In the genomic region with DNA sequence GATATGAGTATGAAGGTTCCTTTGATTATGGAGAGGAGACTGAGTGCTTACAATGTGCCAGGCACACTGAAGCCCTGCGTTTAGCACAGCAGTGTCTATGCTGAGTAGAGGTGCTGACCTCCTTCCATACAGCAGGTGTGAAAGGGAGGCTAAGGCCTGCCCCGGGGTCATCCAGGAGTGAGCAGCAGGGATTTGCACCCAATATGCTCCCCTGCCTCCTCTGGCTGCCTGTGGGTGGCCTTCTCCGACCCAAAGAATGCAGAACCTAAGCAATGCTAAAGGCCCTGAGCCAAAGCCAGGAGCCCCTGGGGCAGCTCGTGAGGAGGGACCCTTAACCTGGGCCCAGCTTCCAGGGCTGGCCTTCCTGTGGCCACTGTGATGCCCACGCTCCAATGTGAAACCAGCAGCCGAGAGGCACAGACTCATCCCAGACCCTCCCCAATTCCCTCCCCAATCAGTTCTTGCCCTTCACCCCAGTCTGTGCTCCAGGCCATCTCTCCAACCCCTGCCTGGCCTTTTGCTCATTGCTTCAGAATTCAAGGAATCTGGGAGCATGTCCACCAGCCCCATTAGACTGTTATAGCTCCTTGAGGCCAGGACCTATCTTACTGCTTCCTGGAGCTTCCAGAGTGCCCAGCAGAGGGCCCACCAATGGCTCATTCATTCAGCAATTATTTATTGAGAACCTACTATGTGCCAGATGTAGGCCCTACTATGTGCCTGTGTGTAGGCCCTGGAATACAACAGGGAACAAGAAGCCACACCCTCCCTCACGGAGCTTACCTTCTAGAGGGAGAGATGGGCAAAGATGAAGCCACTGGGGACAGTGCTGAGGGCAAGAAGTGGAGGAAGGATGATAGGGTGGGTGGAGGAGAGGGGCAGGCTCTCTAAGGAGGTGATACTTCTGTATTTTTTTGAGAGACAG, we compare ENCODE assay signal across 1 cellular context.
TF ChIP-seq lines count a peak whose summit lies in the region.

No MANE protein-coding gene starts in this region.

TF ChIP-seq in IMR-90, 13 proteins besides CTCF, POLR2A, EP300 and RAD21:
- TF ChIP-seq BHLHE40 (IDR thresholded peaks at IDR 0.05; ENCODE audit: low read depth, low read length): no peak
- no peak for TF ChIP-seq CEBPB (IDR thresholded peaks at IDR 0.05; ENCODE audit: low read depth, low read length)
- TF ChIP-seq MXI1 (IDR thresholded peaks at IDR 0.05; ENCODE audit: borderline replicate concordance, low read depth, low read length): no peak
- TF ChIP-seq MAFK (IDR thresholded peaks at IDR 0.05; ENCODE audit: low read depth, low read length): no peak
- TF ChIP-seq, protein P1, sequence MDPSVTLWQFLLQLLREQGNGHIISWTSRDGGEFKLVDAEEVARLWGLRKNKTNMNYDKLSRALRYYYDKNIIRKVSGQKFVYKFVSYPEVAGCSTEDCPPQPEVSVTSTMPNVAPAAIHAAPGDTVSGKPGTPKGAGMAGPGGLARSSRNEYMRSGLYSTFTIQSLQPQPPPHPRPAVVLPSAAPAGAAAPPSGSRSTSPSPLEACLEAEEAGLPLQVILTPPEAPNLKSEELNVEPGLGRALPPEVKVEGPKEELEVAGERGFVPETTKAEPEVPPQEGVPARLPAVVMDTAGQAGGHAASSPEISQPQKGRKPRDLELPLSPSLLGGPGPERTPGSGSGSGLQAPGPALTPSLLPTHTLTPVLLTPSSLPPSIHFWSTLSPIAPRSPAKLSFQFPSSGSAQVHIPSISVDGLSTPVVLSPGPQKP (IDR thresholded peaks at IDR 0.05; ENCODE audit: borderline replicate concordance, low read depth, low read length): no peak
- no peak for TF ChIP-seq RCOR1 (IDR thresholded peaks at IDR 0.05; ENCODE audit: insufficient replicate concordance, low read length)
- TF ChIP-seq, protein P2, sequence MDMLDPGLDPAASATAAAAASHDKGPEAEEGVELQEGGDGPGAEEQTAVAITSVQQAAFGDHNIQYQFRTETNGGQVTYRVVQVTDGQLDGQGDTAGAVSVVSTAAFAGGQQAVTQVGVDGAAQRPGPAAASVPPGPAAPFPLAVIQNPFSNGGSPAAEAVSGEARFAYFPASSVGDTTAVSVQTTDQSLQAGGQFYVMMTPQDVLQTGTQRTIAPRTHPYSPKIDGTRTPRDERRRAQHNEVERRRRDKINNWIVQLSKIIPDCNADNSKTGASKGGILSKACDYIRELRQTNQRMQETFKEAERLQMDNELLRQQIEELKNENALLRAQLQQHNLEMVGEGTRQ (IDR thresholded peaks at IDR 0.05; ENCODE audit: low read depth, low read length): no peak
